ENCODE assay signal across 18 cellular contexts in the genomic region with DNA sequence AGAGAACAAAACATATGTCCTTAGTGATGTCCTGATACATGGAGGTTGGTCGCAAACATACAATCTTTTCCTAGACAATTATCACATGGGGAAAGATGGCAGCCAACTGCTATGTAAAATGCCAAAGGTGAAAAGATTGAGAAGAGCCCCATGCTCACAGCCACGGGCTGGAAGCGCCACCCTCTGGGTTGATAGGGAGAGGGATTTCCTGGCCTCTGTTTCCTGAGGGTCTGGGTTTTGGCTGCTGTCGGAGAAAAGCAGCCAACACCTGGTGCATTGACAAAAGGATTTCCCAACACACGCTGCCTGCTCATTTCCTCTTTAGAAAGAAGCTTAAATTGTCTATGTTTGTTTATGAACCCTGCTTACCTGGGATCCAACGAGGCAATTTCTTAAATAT. TPM values are rescaled to one million over a fixed set of nuclear protein-coding genes. Genes with fewer than 3 reads are reported as not detected.
DNase-seq lines count a peak whose midpoint lies in the region; ATAC-seq, FAIRE-seq and TF ChIP-seq lines count a peak whose summit lies in the region.
"Had no signal": no experiment of that assay in that cellular context is flagged by ENCODE, and none has a peak within 500 bp of the region (broad histone marks: within the 10 kb centered on the region; RNA-seq: fewer than 3 reads in every experiment).

No MANE protein-coding gene starts in this region.

- H3K4me3 ChIP-seq in HCT116 (replicated peaks in 1 of 2; ENCODE audit: low read depth in 1 of 2, low read length in 2 of 2) (no peak overlapping the region), cardiac fibroblast (replicated peaks in 1 of 2; ENCODE audit: low read depth in 2 of 2, low read length in 2 of 2) (no peak overlapping the region), HepG2 (replicated peaks in 1 of 3; ENCODE audit: insufficient read depth in 1 of 3, low read depth in 2 of 3, low read length in 3 of 3) (no peak overlapping the region)
- H3K4me3 ChIP-seq: gastrocnemius medialis, lung, tibial artery had no signal

- BruUV-seq in HCT116 (replicated peaks; lab: Mats Ljungman, UMichigan), result no TSS peak
- no TSS peak for BruUV-seq in HepG2 (replicated peaks; lab: Mats Ljungman, UMichigan)

- H3K9ac ChIP-seq in HCT116 (ENCODE audit: low read length) (no peak overlapping the region), HepG2 (ENCODE audit: insufficient read depth, low read depth, low read length) (no peak overlapping the region)

- TF ChIP-seq RAD21 in HCT116 (IDR thresholded peaks at IDR 0.05; ENCODE audit: low read depth) (peak; percentile 36), HepG2 (CRISPR knock-in tag; IDR thresholded peaks at IDR 0.05) (peak; percentile 47)

- H3K79me2 ChIP-seq in HCT116 (ENCODE audit: insufficient read depth, low read length) (no peaks in the 10 kb centered on the region), HepG2 (ENCODE audit: insufficient read depth, low read length) (no peaks in the 10 kb centered on the region)

- H3K9me3 ChIP-seq in HCT116 (ENCODE audit: control insufficient read depth in 1 of 2, insufficient read depth in 1 of 2, low read depth in 1 of 2, low read length in 2 of 2), result no peaks in the 10 kb centered on the region
- no peaks in the 10 kb centered on the region for H3K9me3 ChIP-seq in HepG2 (ENCODE audit: low read length)
- H3K9me3 ChIP-seq: gastrocnemius medialis, tibial artery had no signal

- H3K27ac ChIP-seq in HCT116 (ENCODE audit: low read depth, low read length), result no peak overlapping the region
- no peak overlapping the region for H3K27ac ChIP-seq in HepG2 (ENCODE audit: extremely low read length, insufficient read depth, low read length)
- H3K27ac ChIP-seq: 22Rv1, gastrocnemius medialis, tibial artery had no signal

- no peak overlapping the region for H2AFZ ChIP-seq in HCT116 (ENCODE audit: low read depth, low read length, poor library complexity, severe bottlenecking)
- H2AFZ ChIP-seq in HepG2 (ENCODE audit: low read length), result no peak overlapping the region

- intact Hi-C loops in HCT116 (cut with micrococcal nuclease), result loop anchor here (5.0 kb wide), 1 partner anchor 96 kb away; no protein-coding TSS in a partner anchor
- intact Hi-C loops in HepG2 (cut with micrococcal nuclease; ENCODE audit: unreplicated experiment), result loop anchor here (1.0 kb wide), 1 partner anchor 98 kb away; no protein-coding TSS in a partner anchor

- POLR2A ChIA-PET in HCT116 (lab: Charles Lee), result interaction anchor here (0.6 kb wide), 1 partner anchor 542 kb away, joined by 3 read pairs; no protein-coding TSS in a partner anchor
- POLR2A ChIA-PET in HepG2 (lab: Yijun Ruan, JAX), result no interaction called here

- WGBS in HepG2 (ENCODE audit: low lambda C conversion rate), result 87% methylated on average over 6 of the region's 6 CpGs

- H3K4me2 ChIP-seq in HCT116 (ENCODE audit: low read length), result no peak overlapping the region
- no peak overlapping the region for H3K4me2 ChIP-seq in HepG2 (ENCODE audit: low read depth, low read length)

- TF ChIP-seq POLR2A in HCT116 (IDR thresholded peaks at IDR 0.05; ENCODE audit: borderline replicate concordance, extremely low read depth, insufficient read depth, insufficient read length), result no peak
- no peak for TF ChIP-seq POLR2A in HepG2 (IDR thresholded peaks at IDR 0.05; ENCODE audit: insufficient read depth in 1 of 2, low read depth in 2 of 2, low read length in 2 of 2)

- no peak for TF ChIP-seq EP300 in HepG2 (IDR thresholded peaks at IDR 0.05; ENCODE audit: low read depth in 2 of 2, low read length in 2 of 2)
- TF ChIP-seq EP300 in HepG2 (CRISPR knock-in tag; IDR thresholded peaks at IDR 0.05; ENCODE audit: borderline replicate concordance), result no peak

- no peak for FAIRE-seq in HepG2 (lab: Jason Lieb, UNC)
- FAIRE-seq: small intestine, TTC549 had no signal

- TF ChIP-seq CTCF in HCT116 (IDR thresholded peaks at IDR 0.05 in 2 of 3, conservative IDR thresholded peaks at IDR 0.05 in 1 of 3; ENCODE audit: borderline replicate concordance in 1 of 3, insufficient read depth in 1 of 3, low read depth in 2 of 3, low read length in 2 of 3) (peak; percentile 13 to 19 (median 16); a peak in 2 of 6 replicates), cardiac fibroblast (IDR thresholded peaks at IDR 0.05; ENCODE audit: low read depth, low read length) (peak; percentile 15), HepG2 (CRISPR knock-in tag; IDR thresholded peaks at IDR 0.05) (peak; percentile 52)

- peaks cover 18% of the 10 kb centered on the region; the same call in 1 of the 2 replicates for H3K27me3 ChIP-seq in HCT116 (ENCODE audit: insufficient read depth, low read length)
- no peaks in the 10 kb centered on the region for H3K27me3 ChIP-seq in HepG2 (ENCODE audit: control insufficient read depth in 1 of 2, insufficient read depth in 2 of 2, low read length in 2 of 2)
- H3K27me3 ChIP-seq: gastrocnemius medialis, tibial artery had no signal

- no peaks in the 10 kb centered on the region for H4K20me1 ChIP-seq in HCT116 (ENCODE audit: insufficient read depth)
- no peaks in the 10 kb centered on the region for H4K20me1 ChIP-seq in HepG2 (ENCODE audit: insufficient read depth, low read length)

- RAD21 ChIA-PET in HCT116 (lab: Charles Lee; ENCODE audit: low non-redundant PET in 1 of 2, low total read pairs in 2 of 2, uncharacterized antibody in 2 of 2, unreplicated experiment in 2 of 2), result no interaction called here

- CTCF ChIA-PET in HCT116 (lab: Charles Lee), result interaction anchor here (1.0 kb wide), 1 partner anchor 97 kb away, joined by 3 read pairs; no protein-coding TSS in a partner anchor
- CTCF ChIA-PET in HepG2 (lab: Yijun Ruan, JAX; ENCODE audit: low intra/inter-chr PET ratio, low total read pairs), result interaction anchor here (1.8 kb wide), 1 partner anchor 98 kb away, joined by 5 read pairs; no protein-coding TSS in a partner anchor

- in situ Hi-C loops in HepG2 (cut with HindIII; ENCODE audit: extremely low pct_ligation_motif_present, low pct_unique_long_range_greater_than_20kb), result no loop called here

- H3K36me3 ChIP-seq in HCT116 (ENCODE audit: control insufficient read depth in 1 of 2, insufficient read depth in 2 of 2, low read length in 2 of 2) (no peaks in the 10 kb centered on the region), HepG2 (replicated peaks in 1 of 2; ENCODE audit: control insufficient read depth in 1 of 2, insufficient read depth in 2 of 2, low read length in 2 of 2) (no peaks in the 10 kb centered on the region)
- H3K36me3 ChIP-seq: gastrocnemius medialis had no signal

- ATAC-seq in HCT116 (peak; percentile 50; the same call in 1 of the 2 replicates), HepG2 (peak; percentile 52; the same call in 2 of the 3 replicates), HG02938 (IDR thresholded peaks at IDR 0.05; ENCODE audit: unreplicated experiment) (no peak)
- ATAC-seq: gastrocnemius medialis had no signal

- H3K9me2 ChIP-seq in HCT116 (ENCODE audit: insufficient read depth), result no peaks in the 10 kb centered on the region

- no peaks in the 10 kb centered on the region for H3K4me1 ChIP-seq in HCT116 (ENCODE audit: control insufficient read depth in 1 of 2, insufficient read depth in 2 of 2, low read length in 2 of 2)
- H3K4me1 ChIP-seq in HepG2 (ENCODE audit: insufficient read depth, low read length), result no peaks in the 10 kb centered on the region
- H3K4me1 ChIP-seq: gastrocnemius medialis, tibial artery had no signal

- DNase-seq in DMS 273 (lab: John Stamatoyannopoulos, UW; ENCODE audit: unreplicated experiment) (peak; percentile 16), DMS 273 treated with DMSO at 0.1 percent for 48 hours (lab: John Stamatoyannopoulos, UW) (no peak), HCT116 (ENCODE audit: low read depth, low spot score) (no peak), cardiac fibroblast (ENCODE audit: low read depth in 2 of 2) (peak; percentile 12 to 15), HepG2 (ENCODE audit: low spot score) (no peak), NCI-H510A (lab: John Stamatoyannopoulos, UW) (no peak), retina (no peak)
- DNase-seq: Calu3, gastrocnemius medialis, KG1, NCI-H446, SIG-M5, small intestine, tibial artery had no signal

TF ChIP-seq in HCT116, 20 proteins besides CTCF, POLR2A, EP300 and RAD21 (continues in another document):
- no peak for TF ChIP-seq ELF1 (IDR thresholded peaks at IDR 0.05; ENCODE audit: borderline replicate concordance, low read depth)
- TF ChIP-seq EZH2phosphoT487 (IDR thresholded peaks at IDR 0.05; ENCODE audit: borderline replicate concordance), result no peak

TF ChIP-seq in HepG2, 621 proteins besides CTCF, POLR2A, EP300 and RAD21:
- peak; percentile 68 for TF ChIP-seq STAG1 (CRISPR knock-in tag; IDR thresholded peaks at IDR 0.05)
- TF ChIP-seq SMC3 (IDR thresholded peaks at IDR 0.05; ENCODE audit: low read length), result peak; percentile 56; the same call in 1 of the 2 replicates
- no peak for TF ChIP-seq TCF7 (IDR thresholded peaks at IDR 0.05; ENCODE audit: low read depth)
TF ChIP-seq in HepG2: peak in this region for 2.

RNA-seq across cellular contexts. Expression of a gene that starts 43.8 kb away (rescaled TPM):
- total RNA-seq in HCT116 (2021; ENCODE audit: unreplicated experiment) (not detected), HepG2 (2016; rRNA removed; fragmentation: Illumina TruSeq; extraction: Trizol) (3.5 and 8.9 TPM in 2 replicates)
- polyA plus RNA-seq in HCT116 (2012), result 0.01 TPM in 1 of 2 replicates, not detected in the other
- 1.2 and 1.9 TPM in 2 replicates for total RNA-seq in HepG2 (2016; cell fraction: cytosol; rRNA removed; fragmentation: Illumina TruSeq; extraction: Trizol; ENCODE audit: low read depth)
- 3.6 and 9.0 TPM in 2 replicates for total RNA-seq in HepG2 (2016; cell fraction: insoluble cytoplasmic fraction; rRNA removed; fragmentation: Illumina TruSeq; extraction: Trizol)
- 1.2 and 1.5 TPM in 2 replicates for total RNA-seq in HepG2 (2016; cell fraction: membrane; rRNA removed; fragmentation: Illumina TruSeq; extraction: Trizol)
- 6.8 and 9.1 TPM in 2 replicates for total RNA-seq in HepG2 (2016; cell fraction: nucleus; rRNA removed; fragmentation: Illumina TruSeq; extraction: Trizol)
- 4.7 and 6.0 TPM in 2 replicates for polyA plus RNA-seq in HepG2 (2011; rRNA removed)
- 3.9 and 4.7 TPM in 2 replicates for polyA plus RNA-seq in HepG2 (2011; cell fraction: cytosol; rRNA removed)
- polyA plus RNA-seq in HepG2 (2011; cell fraction: nucleus; rRNA removed), result 3.7 and 4.5 TPM in 2 replicates
- 2.4 and 4.5 TPM in 2 replicates for polyA plus RNA-seq in HepG2 (2012)
- 0.32 and 0.36 TPM in 2 replicates for polyA plus RNA-seq in HepG2 (2016; cell fraction: cytosol; fragmentation: Illumina TruSeq; extraction: Trizol; ENCODE audit: low read depth)
- polyA plus RNA-seq in HepG2 (2016; cell fraction: insoluble cytoplasmic fraction; fragmentation: Illumina TruSeq; extraction: Trizol; ENCODE audit: low read depth), result 2.9 and 3.3 TPM in 2 replicates
- polyA plus RNA-seq in HepG2 (2016; cell fraction: membrane; fragmentation: Illumina TruSeq; extraction: Trizol; ENCODE audit: low read depth), result 0.55 and 0.68 TPM in 2 replicates
- polyA plus RNA-seq in HepG2 (2016; cell fraction: nucleus; fragmentation: Illumina TruSeq; extraction: Trizol; ENCODE audit: insufficient read depth, low read depth), result 10.8 and 11.6 TPM in 2 replicates
- 2.9 TPM in 1 of 2 replicates, not detected in the other for polyA minus RNA-seq in HepG2 (2011; rRNA and poly(A)+ RNA removed; ENCODE audit: low replicate concordance)
- polyA minus RNA-seq in HepG2 (2011; cell fraction: cytosol; rRNA and poly(A)+ RNA removed), result 1.5 and 2.2 TPM in 2 replicates
- 1.9 and 2.1 TPM in 2 replicates for polyA minus RNA-seq in HepG2 (2011; cell fraction: nucleus; rRNA and poly(A)+ RNA removed)

Comparison
In these comparisons a context has a peak if more than half of its experiments do, and no peak if none do; other contexts are left out.
1. DNase-seq: peak in DMS 273 (single experiment) and cardiac fibroblast (2 of 2); none in DMS 273 treated with DMSO at 0.1 percent for 48 hours (single experiment), HCT116 (single experiment), HepG2 (single experiment), NCI-H510A (single experiment) and retina (single experiment).
2. Peak in every context shown above with its lines, with median percentiles within 50 percentile points of each other: CTCF ChIP-seq.